ENCODE assay signal across 8 cellular contexts in the genomic region with DNA sequence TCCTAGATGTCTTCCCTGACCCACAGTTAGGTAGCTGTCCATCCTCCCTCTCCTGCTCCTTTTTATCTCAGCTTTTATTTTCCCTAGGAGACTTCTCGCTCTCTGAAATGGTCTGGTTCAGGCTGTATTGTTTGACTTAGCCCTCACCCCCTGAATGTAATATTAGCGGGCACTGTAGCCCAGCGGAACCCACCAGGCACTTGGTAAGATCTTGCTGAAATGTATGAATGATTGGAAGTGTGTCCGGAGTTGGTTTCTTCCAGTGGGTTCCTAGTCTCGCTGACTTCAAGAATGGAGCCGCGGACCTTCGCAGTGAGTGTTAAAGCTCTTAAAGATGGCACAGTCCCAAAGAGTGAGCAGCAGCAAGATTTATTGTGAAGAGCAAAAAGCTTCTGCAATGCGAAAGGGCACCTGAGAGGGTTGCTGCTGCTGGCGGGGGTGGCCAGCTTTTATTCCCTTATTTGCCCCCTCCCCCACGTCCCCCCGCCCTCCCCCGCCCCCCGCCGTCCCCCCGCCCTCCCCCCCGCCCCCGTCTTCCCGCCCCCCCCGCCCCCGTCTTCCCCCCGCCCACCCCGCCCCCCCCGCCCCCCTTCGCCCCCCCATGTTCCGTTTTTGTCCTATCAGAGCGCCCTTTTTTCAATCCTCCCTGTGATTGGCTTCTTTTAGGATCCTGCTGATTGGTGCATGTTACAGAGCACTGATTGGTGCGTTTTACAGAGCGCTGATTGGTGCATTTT. TPM values are rescaled to one million over a fixed set of nuclear protein-coding genes. Genes with fewer than 3 reads are reported as not detected.
DNase-seq lines count a peak whose midpoint lies in the region; ATAC-seq and TF ChIP-seq lines count a peak whose summit lies in the region.

No MANE protein-coding gene starts in this region.

- H2AFZ ChIP-seq in DND-41 (ENCODE audit: low read depth, low read length): peak overlapping the region; percentile 85

- no peak for DNase-seq in DND-41
- DNase-seq in activated CD4-positive, alpha-beta memory T cell treated with anti-CD3 and anti-CD28 coated beads for 36 hours: no peak
- DNase-seq in left ventricle myocardium superior: no peak
- DNase-seq in stimulated activated CD4-positive, alpha-beta T cell treated with anti-CD3 and anti-CD28 coated beads, Interleukin-4, amount 100 ng/mL, for 4 hours: no peak
- no peak for DNase-seq in activated CD4-positive, alpha-beta T cell treated with anti-CD3 and anti-CD28 coated beads for 1 hour
- DNase-seq in stimulated activated CD4-positive, alpha-beta T cell treated with anti-CD3 and anti-CD28 coated beads, Interleukin-2, amount 100 ng/mL, for 48 hours: no peak

- peaks cover 5% of the 10 kb centered on the region for H3K9me3 ChIP-seq in DND-41 (ENCODE audit: insufficient read depth, low read length, severe bottlenecking)

- H3K27ac ChIP-seq in DND-41 (ENCODE audit: low read length) (peak overlapping the region; percentile 85), skin epidermis (peak overlapping the region in 19 of 21 experiments; percentile 43 to 94 (median 87))

- peak overlapping the region; percentile 78 for H3K27ac Mint-ChIP-seq in activated CD4-positive, alpha-beta memory T cell treated with anti-CD3 and anti-CD28 coated beads for 36 hours

- H3K27me3 Mint-ChIP-seq in activated CD4-positive, alpha-beta memory T cell treated with anti-CD3 and anti-CD28 coated beads for 36 hours: no peaks in the 10 kb centered on the region

- peaks cover 18% of the 10 kb centered on the region for H3K4me1 Mint-ChIP-seq in activated CD4-positive, alpha-beta memory T cell treated with anti-CD3 and anti-CD28 coated beads for 36 hours (ENCODE audit: low read depth)

- peak; percentile 75 for ATAC-seq in DND-41 (ENCODE audit: insufficient read depth, low read depth)
- ATAC-seq in HG02852 (IDR thresholded peaks at IDR 0.05; ENCODE audit: unreplicated experiment): peak; percentile 43
- ATAC-seq in left ventricle myocardium superior: peak; percentile 38

- H3K27me3 ChIP-seq in DND-41 (ENCODE audit: insufficient read depth, low read length, poor library complexity): no peaks in the 10 kb centered on the region

- intact Hi-C loops in activated CD4-positive, alpha-beta memory T cell treated with anti-CD3 and anti-CD28 coated beads for 36 hours (cut with micrococcal nuclease): loop anchor here (1.0 to 5.0 kb wide), 4 partner anchors 28 to 480 kb away; partner anchors contain the start of genes ABTB1 and SEC61A1
- intact Hi-C loops in left ventricle myocardium superior (cut with micrococcal nuclease): no loop called here

- peak overlapping the region; percentile 85 for H3K4me3 Mint-ChIP-seq in activated CD4-positive, alpha-beta memory T cell treated with anti-CD3 and anti-CD28 coated beads for 36 hours

- H3K4me3 ChIP-seq in DND-41 (ENCODE audit: low read depth in 1 of 2, low read length in 2 of 2) (peak overlapping the region; percentile 19 to 91; a peak in 3 of 4 replicates), skin epidermis (peak overlapping the region; percentile 66 to 95 (median 88))

- no peak for TF ChIP-seq CTCF in DND-41 (IDR thresholded peaks at IDR 0.05; ENCODE audit: borderline replicate concordance, extremely low read depth, low read length, poor library complexity, severe bottlenecking)

- peak overlapping the region; percentile 73 for H3K4me2 ChIP-seq in DND-41 (ENCODE audit: insufficient read depth, low read length)

- H3K9me3 Mint-ChIP-seq in activated CD4-positive, alpha-beta memory T cell treated with anti-CD3 and anti-CD28 coated beads for 36 hours: peaks cover 3% of the 10 kb centered on the region

- H3K4me1 ChIP-seq in DND-41 (ENCODE audit: insufficient read depth, low read length): peaks cover 20% of the 10 kb centered on the region

- H3K36me3 ChIP-seq in DND-41 (ENCODE audit: insufficient read depth, low read length): peaks cover 23% of the 10 kb centered on the region

- CTCF ChIA-PET in activated CD4-positive, alpha-beta memory T cell treated with anti-CD3 and anti-CD28 coated beads for 36 hours (lab: Charles Lee): interaction anchor here (0.8 to 1.8 kb wide), 4 partner anchors 19 to 604 kb away, joined by 3 to 9 read pairs (median 4); partner anchors contain the start of gene RUVBL1

- H4K20me1 ChIP-seq in DND-41 (ENCODE audit: insufficient read depth, low read length): no peaks in the 10 kb centered on the region

- H3K36me3 Mint-ChIP-seq in activated CD4-positive, alpha-beta memory T cell treated with anti-CD3 and anti-CD28 coated beads for 36 hours: peaks cover 7% of the 10 kb centered on the region

- peaks cover 27% of the 10 kb centered on the region for H3K79me2 ChIP-seq in DND-41 (ENCODE audit: insufficient read depth, low read length)

- POLR2A ChIA-PET in activated CD4-positive, alpha-beta memory T cell treated with anti-CD3 and anti-CD28 coated beads for 36 hours (lab: Charles Lee): interaction anchor here (0.8 to 2.8 kb wide), 5 partner anchors 30 to 181 kb away, joined by 3 to 32 read pairs (median 4); partner anchors contain the start of gene RUVBL1

- H3K9ac ChIP-seq in DND-41 (ENCODE audit: low read depth, low read length): peak overlapping the region; percentile 92

RNA-seq across cellular contexts. Expression of gene EEFSEC, which starts 0.7 kb away (rescaled TPM):
- total RNA-seq in activated CD4-positive, alpha-beta memory T cell treated with anti-CD3 and anti-CD28 coated beads for 36 hours: 10 to 100 TPM; 16.1 to 17.2 TPM
- total RNA-seq in left ventricle myocardium superior: 17.1 TPM

RNA-seq across cellular contexts. Expression of gene RUVBL1, which starts 29.0 kb away (rescaled TPM):
- 10 to 100 TPM; 81.6 to 87.0 TPM for total RNA-seq in activated CD4-positive, alpha-beta memory T cell treated with anti-CD3 and anti-CD28 coated beads for 36 hours
- total RNA-seq in left ventricle myocardium superior: 22.6 TPM
